In the genomic region with DNA sequence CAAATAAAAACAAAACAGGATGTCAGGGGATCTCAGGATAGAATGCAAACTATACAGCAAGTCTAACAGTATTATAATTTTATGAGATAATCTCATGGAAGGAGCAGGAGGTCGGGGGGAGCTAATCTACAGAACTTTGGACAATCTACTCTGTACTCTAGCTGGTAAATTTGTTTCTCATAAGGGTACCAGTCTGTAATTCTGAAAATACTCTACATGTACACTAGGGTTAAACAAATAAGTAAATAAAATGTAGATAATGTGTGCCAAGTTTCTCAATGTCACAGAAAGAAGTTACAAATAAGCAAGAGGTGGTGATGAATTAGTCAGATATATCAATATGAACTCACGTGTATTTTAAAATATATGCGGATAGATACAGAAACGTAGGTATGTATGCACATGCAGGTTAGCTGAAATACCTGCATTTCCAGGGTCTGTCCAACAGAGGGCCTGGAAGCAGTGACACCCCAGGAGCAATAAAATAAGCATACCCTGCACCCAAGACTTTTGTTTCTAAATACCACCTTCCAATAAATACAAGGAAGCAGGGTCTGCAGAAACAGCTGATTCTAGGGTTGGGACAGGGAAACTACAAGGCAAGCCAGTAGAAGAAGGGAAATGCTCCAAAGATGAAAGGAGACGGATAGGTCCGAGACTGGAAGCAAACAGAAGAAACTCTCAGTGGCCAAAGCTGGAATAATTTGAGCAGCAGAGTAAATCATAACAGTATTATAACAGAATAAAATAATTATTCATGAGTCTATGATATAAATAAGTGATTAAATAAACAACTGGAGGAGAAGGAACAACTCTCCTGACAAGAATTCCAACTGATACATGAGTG, we compare ENCODE assay signal across 8 cellular contexts. TPM values are rescaled to one million over a fixed set of nuclear protein-coding genes. Genes with fewer than 3 reads are reported as not detected.
DNase-seq lines count a peak whose midpoint lies in the region; ATAC-seq and TF ChIP-seq lines count a peak whose summit lies in the region.

No MANE protein-coding gene starts in this region.

- H3K36me3 Mint-ChIP-seq in CD4-positive, alpha-beta memory T cell = no peaks in the 10 kb centered on the region

- no peaks in the 10 kb centered on the region for H3K9me3 ChIP-seq in CD4-positive, alpha-beta memory T cell (ENCODE audit: control insufficient read depth in 1 of 2, low read length in 2 of 2)
- H3K9me3 ChIP-seq in effector memory CD4-positive, alpha-beta T cell (ENCODE audit: control insufficient read depth, low read length) = no peaks in the 10 kb centered on the region
- no peaks in the 10 kb centered on the region for H3K9me3 ChIP-seq in neural cell (ENCODE audit: low read length)

- no peaks in the 10 kb centered on the region for H4K20me1 ChIP-seq in neural cell (ENCODE audit: insufficient read depth)

- peaks cover 4% of the 10 kb centered on the region for H3F3A ChIP-seq in neural cell (ENCODE audit: insufficient read depth, low read length, poor library complexity, severe bottlenecking)

- H2AFZ ChIP-seq in neural cell (ENCODE audit: low read depth, low read length) = no peak overlapping the region

- H3K36me3 ChIP-seq in CD4-positive, alpha-beta memory T cell (ENCODE audit: insufficient read depth, low read length) = no peaks in the 10 kb centered on the region
- H3K36me3 ChIP-seq in effector memory CD4-positive, alpha-beta T cell (ENCODE audit: control insufficient read depth, insufficient read depth, low read length) = no peaks in the 10 kb centered on the region
- no peaks in the 10 kb centered on the region for H3K36me3 ChIP-seq in neural cell (ENCODE audit: insufficient read depth, low read length)

- peak overlapping the region in 6 of 8 donors; percentile 17 to 68 (median 61) for H3K4me3 Mint-ChIP-seq in CD4-positive, alpha-beta memory T cell

- no peak overlapping the region for H3K9ac ChIP-seq in neural cell (ENCODE audit: low read length)

- peak; percentile 76 for ATAC-seq in GM19324 (IDR thresholded peaks at IDR 0.05; ENCODE audit: low FRiP score, unreplicated experiment)
- no peak for ATAC-seq in HG03196 (IDR thresholded peaks at IDR 0.05; ENCODE audit: unreplicated experiment)

- CTCF ChIA-PET in CD4-positive, alpha-beta memory T cell (lab: Charles Lee; ENCODE audit: partially characterized antibody) = interaction anchor here (0.6 to 4.4 kb wide), 21 partner anchors 9 to 281 kb away, joined by 3 to 65 read pairs (median 5); partner anchors contain the start of gene EZH2

- peaks cover 26% of the 10 kb centered on the region for H3K4me1 ChIP-seq in CD4-positive, alpha-beta memory T cell (ENCODE audit: insufficient read depth, low read length)
- no peaks in the 10 kb centered on the region for H3K4me1 ChIP-seq in effector memory CD4-positive, alpha-beta T cell (ENCODE audit: control insufficient read depth, insufficient read depth, low read length, poor library complexity, severe bottlenecking)

- no peak for TF ChIP-seq EP300 in neural cell (conservative IDR thresholded peaks at IDR 0.05; ENCODE audit: poor library complexity, severe bottlenecking)

- H3K4me3 ChIP-seq in CD4-positive, alpha-beta memory T cell (ENCODE audit: low read length in 2 of 2) = no peak overlapping the region
- H3K4me3 ChIP-seq in effector memory CD4-positive, alpha-beta T cell (ENCODE audit: insufficient read depth, low read depth, low read length, poor library complexity, severe bottlenecking) = no peak overlapping the region
- no peak overlapping the region for H3K4me3 ChIP-seq in neural cell (ENCODE audit: low read length)

- H3K79me2 ChIP-seq in neural cell (replicated peaks; ENCODE audit: insufficient read depth, low read length) = peaks cover 85% of the 10 kb centered on the region

- peak overlapping the region in 4 of 7 donors; percentile 14 to 62 (median 40) for H3K27ac Mint-ChIP-seq in CD4-positive, alpha-beta memory T cell

- no peak overlapping the region for H3K4me2 ChIP-seq in neural cell (ENCODE audit: low read length)

- peaks cover 13 to 24% (median 17%) of the 10 kb centered on the region in 4 donors for H3K4me1 Mint-ChIP-seq in CD4-positive, alpha-beta memory T cell

- peak; percentile 66 to 70 (median 68) for DNase-seq in CD4-positive, alpha-beta memory T cell
- peak; percentile 80 for DNase-seq in HT-29 (ENCODE audit: low spot score)
- DNase-seq in activated CD4-positive, alpha-beta T cell treated with anti-CD3 and anti-CD28 coated beads for 48 hours = peak; percentile 56
- peak; percentile 5 to 36 (median 21) for DNase-seq in effector memory CD4-positive, alpha-beta T cell
- DNase-seq in SKM-1 (lab: John Stamatoyannopoulos, UW; ENCODE audit: unreplicated experiment) = no peak

- H3K27me3 Mint-ChIP-seq in CD4-positive, alpha-beta memory T cell = no peaks in the 10 kb centered on the region

- H3K27me3 ChIP-seq in CD4-positive, alpha-beta memory T cell (ENCODE audit: insufficient read depth, low read length) = no peaks in the 10 kb centered on the region
- no peaks in the 10 kb centered on the region for H3K27me3 ChIP-seq in effector memory CD4-positive, alpha-beta T cell (replicated peaks; ENCODE audit: control insufficient read depth, insufficient read depth, low read length, poor library complexity, severe bottlenecking)
- no peaks in the 10 kb centered on the region for H3K27me3 ChIP-seq in neural cell (ENCODE audit: insufficient read depth, low read depth, low read length)

- no peak overlapping the region for H3K27ac ChIP-seq in CD4-positive, alpha-beta memory T cell (ENCODE audit: low read depth, low read length)
- no peak overlapping the region for H3K27ac ChIP-seq in effector memory CD4-positive, alpha-beta T cell (ENCODE audit: insufficient read depth, low read length, poor library complexity, severe bottlenecking)
- no peak overlapping the region for H3K27ac ChIP-seq in neural cell (ENCODE audit: low read length)

- peak; percentile 45 for TF ChIP-seq CTCF in neural cell (IDR thresholded peaks at IDR 0.05; ENCODE audit: poor library complexity, severe bottlenecking)

- POLR2A ChIA-PET in CD4-positive, alpha-beta memory T cell (lab: Charles Lee; ENCODE audit: partially characterized antibody) = interaction anchor here (0.6 to 1.8 kb wide), 7 partner anchors 15 to 173 kb away, joined by 3 to 10 read pairs (median 3); partner anchors contain the start of gene EZH2

- no peaks in the 10 kb centered on the region for H3K9me3 Mint-ChIP-seq in CD4-positive, alpha-beta memory T cell

- TF ChIP-seq RAD21 in neural cell (conservative IDR thresholded peaks at IDR 0.05) = no peak

- no peaks in the 10 kb centered on the region for H3K9me2 ChIP-seq in neural cell (ENCODE audit: insufficient read depth, low read length)

- intact Hi-C loops in CD4-positive, alpha-beta memory T cell (cut with micrococcal nuclease) = loop anchor here (1.0 to 5.0 kb wide), 5 partner anchors 28 to 354 kb away; partner anchors contain the start of gene EZH2

TF ChIP-seq in neural cell, 6 proteins besides CTCF, POLR2A, EP300 and RAD21:
- TF ChIP-seq TAF1 (IDR thresholded peaks at IDR 0.05; ENCODE audit: low read depth) (no peak), EZH2 (IDR thresholded peaks at IDR 0.05; ENCODE audit: borderline replicate concordance, insufficient read depth, low read length, poor library complexity, severe bottlenecking) (no peak), SMC3 (conservative IDR thresholded peaks at IDR 0.05; ENCODE audit: poor library complexity) (no peak), REST (IDR thresholded peaks at IDR 0.05; ENCODE audit: borderline replicate concordance) (no peak), POLR2AphosphoS5 (IDR thresholded peaks at IDR 0.05) (no peak), MXI1 (conservative IDR thresholded peaks at IDR 0.05; ENCODE audit: poor library complexity, severe bottlenecking) (no peak)
TF ChIP-seq in neural cell: peak in this region for 0.

RNA-seq across cellular contexts. Expression of gene EZH2, which starts 27.8 kb away (rescaled TPM):
- total RNA-seq in CD4-positive, alpha-beta memory T cell = 10 to 100 TPM; 10.6 to 11.3 TPM
- polyA plus RNA-seq in CD4-positive, alpha-beta memory T cell = 1 to 10 TPM; 4.3 to 4.5 TPM
- total RNA-seq in HT-29 (2014; rRNA removed; shearing (Covaris generic)) = 33.9 and 36.1 TPM in 2 replicates
- 67.2 and 67.6 TPM in 2 replicates for polyA plus RNA-seq in neural cell
- 69.4 and 74.8 TPM in 2 replicates for polyA minus RNA-seq in neural cell
